8 cellular contexts compared by ENCODE assay signal in the genomic region with DNA sequence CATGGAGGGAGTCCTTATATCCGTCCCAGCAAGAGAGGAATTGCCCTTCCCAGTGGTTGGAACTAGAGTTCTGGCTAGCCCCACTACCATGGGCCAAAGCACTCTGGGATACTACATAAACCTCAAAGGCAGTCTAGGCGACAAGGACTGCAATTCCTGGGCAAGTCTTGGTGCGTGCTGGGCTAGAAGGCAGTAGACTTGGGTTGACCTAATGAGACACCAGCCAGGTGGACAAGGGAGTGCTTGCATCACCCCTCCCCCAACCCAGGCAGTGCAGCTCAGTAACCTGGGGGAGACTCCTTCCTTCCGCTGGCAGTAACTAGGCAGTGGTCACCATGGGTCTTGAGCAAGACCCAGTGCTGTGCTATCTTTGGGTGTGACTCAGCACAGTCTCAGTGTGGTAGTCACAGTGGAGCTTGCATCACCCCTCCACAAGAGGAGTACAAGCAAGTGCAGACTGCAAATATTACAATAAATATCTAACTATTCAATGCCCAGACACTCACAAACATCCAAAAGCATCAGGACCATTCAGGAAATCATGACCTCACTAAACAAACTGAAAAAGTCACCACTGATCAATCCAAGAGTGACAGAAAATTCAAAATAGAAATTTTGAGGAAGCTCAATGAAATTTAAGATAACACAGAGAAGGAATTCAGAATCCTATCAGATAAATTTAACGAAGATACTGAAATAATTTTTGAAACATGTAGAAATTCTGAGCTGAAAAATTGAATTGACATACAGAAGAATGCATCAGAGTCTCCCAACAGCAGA.
A peak's percentile ranks its signal among the peaks of the same experiment; 100 is the strongest.
DNase-seq lines count a peak whose midpoint lies in the region; ATAC-seq and TF ChIP-seq lines count a peak whose summit lies in the region.

No MANE protein-coding gene starts in this region.

- ATAC-seq in HG03064 (IDR thresholded peaks at IDR 0.05; ENCODE audit: low read depth, unreplicated experiment): peak; percentile 76
- peak; percentile 98 for ATAC-seq in RWPE2 (ENCODE audit: low read depth)
- no peak for ATAC-seq in activated naive CD4-positive, alpha-beta T cell treated with anti-CD3 and anti-CD28 coated beads, Interleukin-2, amount 50 U/mL, for 72 hours

- DNase-seq in NK-92 treated with Interleukin-12 subunit alpha and Interleukin-12 subunit beta, amount 100 ng/mL, for 24 hours (lab: John Stamatoyannopoulos, UW): peak; percentile 88
- DNase-seq in NK-92 (lab: John Stamatoyannopoulos, UW; ENCODE audit: unreplicated experiment): no peak
- peak; percentile 74 for DNase-seq in RWPE2 (ENCODE audit: low spot score)
- DNase-seq in left ventricle myocardium inferior: peak; percentile 19
- DNase-seq in central memory CD4-positive, alpha-beta T cell: no peak
- DNase-seq in activated gamma-delta T cell (lab: John Stamatoyannopoulos, UW): no peak
- DNase-seq in activated naive CD4-positive, alpha-beta T cell treated with anti-CD3 and anti-CD28 coated beads, Interleukin-2, amount 50 U/mL, for 72 hours (ENCODE audit: low spot score in 2 of 2): no peak

- TF ChIP-seq CTCF in RWPE2 (IDR thresholded peaks at IDR 0.05; ENCODE audit: poor library complexity, severe bottlenecking) (no peak), left ventricle myocardium inferior (IDR thresholded peaks at IDR 0.05; ENCODE audit: borderline replicate concordance) (no peak)

- no peaks in the 10 kb centered on the region for H3K36me3 Mint-ChIP-seq in activated naive CD4-positive, alpha-beta T cell treated with anti-CD3 and anti-CD28 coated beads, Interleukin-2, amount 50 U/mL, for 72 hours

- intact Hi-C loops in left ventricle myocardium inferior (cut with micrococcal nuclease): no loop called here

- H3K4me3 ChIP-seq in RWPE2 (ENCODE audit: severe bottlenecking) (no peak overlapping the region), left ventricle myocardium inferior (no peak overlapping the region)

- no peak overlapping the region for H3K27ac Mint-ChIP-seq in activated naive CD4-positive, alpha-beta T cell treated with anti-CD3 and anti-CD28 coated beads, Interleukin-2, amount 50 U/mL, for 72 hours

- H3K9me3 ChIP-seq in RWPE2 (ENCODE audit: severe bottlenecking) (no peaks in the 10 kb centered on the region), left ventricle myocardium inferior (replicated peaks) (peaks cover 15% of the 10 kb centered on the region)

- H3K27ac ChIP-seq in RWPE2 (ENCODE audit: poor library complexity, severe bottlenecking) (peak overlapping the region; percentile 26), left ventricle myocardium inferior (replicated peaks) (no peak overlapping the region)

- H3K4me1 ChIP-seq in RWPE2 (ENCODE audit: insufficient read depth, poor library complexity, severe bottlenecking) (peaks cover 10% of the 10 kb centered on the region), left ventricle myocardium inferior (no peaks in the 10 kb centered on the region)

- H3K27me3 ChIP-seq in RWPE2 (ENCODE audit: insufficient read depth, poor library complexity, severe bottlenecking) (no peaks in the 10 kb centered on the region), left ventricle myocardium inferior (ENCODE audit: low read depth) (no peaks in the 10 kb centered on the region)

- H3K36me3 ChIP-seq in RWPE2 (ENCODE audit: low read depth) (no peaks in the 10 kb centered on the region), left ventricle myocardium inferior (no peaks in the 10 kb centered on the region)

- H3K9me3 Mint-ChIP-seq in activated naive CD4-positive, alpha-beta T cell treated with anti-CD3 and anti-CD28 coated beads, Interleukin-2, amount 50 U/mL, for 72 hours: peaks cover 0 to 8% of the 10 kb centered on the region in 2 donors

Comparison
In these comparisons a context has a peak if more than half of its experiments do, and no peak if none do; other contexts are left out.
1. DNase-seq: peak in NK-92 treated with Interleukin-12 subunit alpha and Interleukin-12 subunit beta, amount 100 ng/mL, for 24 hours (single experiment), RWPE2 (single experiment) and left ventricle myocardium inferior (single experiment); none in NK-92 (single experiment), central memory CD4-positive, alpha-beta T cell (single experiment), activated gamma-delta T cell (single experiment) and activated naive CD4-positive, alpha-beta T cell treated with anti-CD3 and anti-CD28 coated beads, Interleukin-2, amount 50 U/mL, for 72 hours (0 of 2).
2. ATAC-seq: peak in HG03064 (single experiment) and RWPE2 (single experiment); none in activated naive CD4-positive, alpha-beta T cell treated with anti-CD3 and anti-CD28 coated beads, Interleukin-2, amount 50 U/mL, for 72 hours (0 of 2).